Comparison of ENCODE assay signal across 9 cellular contexts in the genomic region with DNA sequence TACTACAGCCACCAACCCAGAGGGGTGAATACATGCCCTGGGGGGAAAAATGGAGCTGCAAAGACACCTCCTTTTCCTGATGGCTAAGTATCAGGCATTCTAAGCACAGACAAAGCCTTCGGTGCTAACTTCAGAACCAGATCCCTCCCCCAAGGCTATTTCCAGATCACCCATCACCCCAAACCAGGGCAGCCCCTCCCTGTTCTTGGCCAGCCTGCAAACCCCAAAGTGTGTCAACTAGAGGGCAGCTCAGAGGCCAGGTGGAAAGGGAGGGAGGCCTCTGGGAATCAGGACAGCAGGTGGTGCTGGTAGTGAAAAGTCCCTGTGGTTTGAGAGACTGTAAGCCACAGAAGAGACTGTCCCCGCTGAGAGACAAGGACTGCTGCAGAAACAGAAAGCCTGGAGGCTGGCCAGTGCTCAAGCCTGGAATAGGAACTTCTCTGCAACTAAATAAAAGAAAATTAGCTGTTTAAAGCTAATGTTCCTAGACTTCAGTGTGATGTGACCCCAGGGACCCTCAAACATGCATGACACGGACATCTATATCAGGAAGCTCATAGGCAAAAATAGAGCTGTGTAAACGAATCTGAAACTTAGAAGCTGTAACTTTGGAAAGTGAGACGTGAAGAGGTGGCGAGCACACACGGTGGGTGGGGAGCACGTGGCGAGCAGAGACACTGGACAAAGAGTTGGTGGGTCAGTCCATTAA. TPM values are rescaled to one million over a fixed set of nuclear protein-coding genes. Genes with fewer than 3 reads are reported as not detected.
A peak's percentile ranks its signal among the peaks of the same experiment; 100 is the strongest.
DNase-seq lines count a peak whose midpoint lies in the region; ATAC-seq and TF ChIP-seq lines count a peak whose summit lies in the region.
"Had no signal": no experiment of that assay in that cellular context is flagged by ENCODE, and none has a peak within 500 bp of the region (broad histone marks: within the 10 kb centered on the region; RNA-seq: fewer than 3 reads in every experiment).

No MANE protein-coding gene starts in this region.

- H2BK12ac ChIP-seq in H9 (ENCODE audit: insufficient read length, low read depth, low read length), result no peak overlapping the region

- H2AFZ ChIP-seq in H9 (ENCODE audit: low read length), result no peak overlapping the region

- H3K4me1 ChIP-seq in H9 (ENCODE audit: insufficient read depth, low read length) (no peaks in the 10 kb centered on the region; the same call in 1 of the 2 replicates), suprapubic skin (peaks cover 13% of the 10 kb centered on the region)

- DNase-seq in activated CD4-positive, CD25-positive, alpha-beta regulatory T cell treated with anti-CD3 and anti-CD28 coated beads, Interleukin-2, amount 50 U/mL, for 72 hours, result no peak
- DNase-seq in H9 (peak; percentile 91), LoVo (ENCODE audit: low spot score) (peak; percentile 8), left colon (peak; percentile 51 to 78), suprapubic skin (ENCODE audit: low spot score in 2 of 2) (no peak)
- DNase-seq in stimulated activated CD4-positive, alpha-beta T cell treated with anti-CD3 and anti-CD28 coated beads, Interleukin-15, amount 100 ng/mL, for 24 hours, result no peak
- DNase-seq: CD4-positive, CD25-positive, alpha-beta regulatory T cell had no signal

- no peak overlapping the region for H3K9ac ChIP-seq in H9 (ENCODE audit: extremely low read depth, insufficient read length, low read length)

- H2BK5ac ChIP-seq in H9 (ENCODE audit: insufficient read length, low read length), result no peak overlapping the region

- no peak overlapping the region for H3K23ac ChIP-seq in H9 (ENCODE audit: insufficient read length, low read depth, low read length)

- H3K4me3 ChIP-seq in suprapubic skin, result no peak overlapping the region

- no peak overlapping the region for H4K91ac ChIP-seq in H9 (ENCODE audit: insufficient read length, low read depth, low read length)

- no peaks in the 10 kb centered on the region for H3K23me2 ChIP-seq in H9 (ENCODE audit: insufficient read length, low read depth, low read length, poor library complexity, severe bottlenecking)

- no peak overlapping the region for H4K8ac ChIP-seq in H9 (replicated peaks; ENCODE audit: insufficient read length, low read depth, low read length)

- peak; percentile 21 to 30 for ATAC-seq in activated CD4-positive, CD25-positive, alpha-beta regulatory T cell treated with anti-CD3 and anti-CD28 coated beads, Interleukin-2, amount 50 U/mL, for 24 hours
- peak; percentile 57 for ATAC-seq in activated T-helper 17 cell treated with anti-CD3 and anti-CD28 coated beads, Interleukin-2, amount 50 U/mL, for 72 hours (replicated peaks)
- peak; percentile 93 for ATAC-seq in left colon

- H3K9me3 ChIP-seq in H9 (ENCODE audit: control insufficient read depth, low read depth, low read length) (no peaks in the 10 kb centered on the region), suprapubic skin (no peaks in the 10 kb centered on the region)

- no peak for TF ChIP-seq POLR2A in suprapubic skin (IDR thresholded peaks at IDR 0.05)

- peak overlapping the region in 1 of 2 experiments; percentile 5; a peak in 1 of 5 replicates for H3K4me3 Mint-ChIP-seq in H9
- no peak overlapping the region for H3K4me3 Mint-ChIP-seq in activated T-helper 17 cell treated with anti-CD3 and anti-CD28 coated beads, Interleukin-2, amount 50 U/mL, for 72 hours
- H3K4me3 Mint-ChIP-seq: CD4-positive, CD25-positive, alpha-beta regulatory T cell had no signal

- peak overlapping the region in 1 of 3 experiments; percentile 91; a peak in 1 of 7 replicates for H3K27ac Mint-ChIP-seq in H9
- peak overlapping the region; percentile 28 for H3K27ac Mint-ChIP-seq in activated T-helper 17 cell treated with anti-CD3 and anti-CD28 coated beads, Interleukin-2, amount 50 U/mL, for 72 hours
- H3K27ac Mint-ChIP-seq: CD4-positive, CD25-positive, alpha-beta regulatory T cell had no signal

- no peak overlapping the region for H3K56ac ChIP-seq in H9 (ENCODE audit: insufficient read length, low read depth, low read length)

- H3K27me3 ChIP-seq in H9 (ENCODE audit: insufficient read depth, low read length), result no peaks in the 10 kb centered on the region
- H3K27me3 ChIP-seq in suprapubic skin, result no peaks in the 10 kb centered on the region

- H3K79me2 ChIP-seq in H9 (ENCODE audit: insufficient read depth, low read length), result no peaks in the 10 kb centered on the region

- peaks cover 2% of the 10 kb centered on the region; the same call in 1 of the 2 replicates for H3K27me3 Mint-ChIP-seq in H9 (ENCODE audit: low read depth)
- no peaks in the 10 kb centered on the region for H3K27me3 Mint-ChIP-seq in activated T-helper 17 cell treated with anti-CD3 and anti-CD28 coated beads, Interleukin-2, amount 50 U/mL, for 72 hours
- H3K27me3 Mint-ChIP-seq: CD4-positive, CD25-positive, alpha-beta regulatory T cell had no signal

- no peak overlapping the region for H3K4me2 ChIP-seq in H9 (ENCODE audit: insufficient read depth, insufficient read length, low read length)

- intact Hi-C loops in left colon (cut with DNase I, micrococcal nuclease), result no loop called here

- no peak overlapping the region for H3K14ac ChIP-seq in H9 (ENCODE audit: insufficient read depth, low read length)

- H3K36me3 ChIP-seq in suprapubic skin, result peaks cover 27% of the 10 kb centered on the region

- no peak overlapping the region for H3K27ac ChIP-seq in H9 (ENCODE audit: insufficient read length, low read depth, low read length)
- no peak overlapping the region for H3K27ac ChIP-seq in suprapubic skin

- H2BK120ac ChIP-seq in H9 (ENCODE audit: low read depth, low read length, poor library complexity, severe bottlenecking), result no peak overlapping the region

- H2BK20ac ChIP-seq in H9 (ENCODE audit: low read depth, low read length, poor library complexity, severe bottlenecking), result no peak overlapping the region

- no peaks in the 10 kb centered on the region for H4K20me1 ChIP-seq in H9 (ENCODE audit: control insufficient read depth, insufficient read depth, insufficient read length)

- H2AK5ac ChIP-seq in H9 (ENCODE audit: insufficient read length, low read length), result no peak overlapping the region

- peaks cover 12 to 15% of the 10 kb centered on the region in 2 experiments for H3K4me1 Mint-ChIP-seq in H9
- H3K4me1 Mint-ChIP-seq in activated T-helper 17 cell treated with anti-CD3 and anti-CD28 coated beads, Interleukin-2, amount 50 U/mL, for 72 hours, result no peaks in the 10 kb centered on the region
- H3K4me1 Mint-ChIP-seq: CD4-positive, CD25-positive, alpha-beta regulatory T cell had no signal

- H3K79me1 ChIP-seq in H9 (ENCODE audit: insufficient read depth, low read depth, low read length, poor library complexity, severe bottlenecking), result no peaks in the 10 kb centered on the region

- no peak overlapping the region for H3K18ac ChIP-seq in H9 (ENCODE audit: insufficient read length, low read depth, low read length)

- no peak overlapping the region for H3T11ph ChIP-seq in H9 (ENCODE audit: low read length)

- no peak overlapping the region for H4K5ac ChIP-seq in H9 (ENCODE audit: insufficient read length, low read depth, low read length)

- WGBS in H9 (ENCODE audit: extremely low coverage, insufficient read length, low lambda C conversion rate), result no CpG with 5 or more reads among the region's 9 CpGs
- 59% methylated on average over 9 of the region's 9 CpGs for WGBS in suprapubic skin

- TF ChIP-seq EP300 in suprapubic skin (IDR thresholded peaks at IDR 0.05), result no peak

- no peak overlapping the region for H3K4ac ChIP-seq in H9 (ENCODE audit: low read depth, low read length)

- TF ChIP-seq CTCF in H9 (conservative IDR thresholded peaks at IDR 0.05) (peak; percentile 56; the same call in 2 of the 3 replicates), suprapubic skin (IDR thresholded peaks at IDR 0.05) (peak in 1 of 2 donors; percentile 13)

- H3K9me3 Mint-ChIP-seq in H9, result no peaks in the 10 kb centered on the region
- H3K9me3 Mint-ChIP-seq in activated T-helper 17 cell treated with anti-CD3 and anti-CD28 coated beads, Interleukin-2, amount 50 U/mL, for 72 hours, result no peaks in the 10 kb centered on the region
- H3K9me3 Mint-ChIP-seq: CD4-positive, CD25-positive, alpha-beta regulatory T cell had no signal

- H3K36me3 Mint-ChIP-seq in H9 (ENCODE audit: insufficient read depth in 1 of 3, low read depth in 3 of 3), result peaks cover 19 to 25% (median 24%) of the 10 kb centered on the region in 3 experiments
- peaks cover 24% of the 10 kb centered on the region for H3K36me3 Mint-ChIP-seq in activated T-helper 17 cell treated with anti-CD3 and anti-CD28 coated beads, Interleukin-2, amount 50 U/mL, for 72 hours (ENCODE audit: low read depth)

- H2BK15ac ChIP-seq in H9 (ENCODE audit: low read depth, low read length), result no peak overlapping the region

RNA-seq across cellular contexts. Expression of gene TUBG1, which starts 9.1 kb away (rescaled TPM):
- total RNA-seq in H9 (2021) (117 and 122 TPM in 2 replicates), left colon (10 to 100 TPM; 24.3 to 39.7 TPM), suprapubic skin (10 to 100 TPM; 28.6 to 55.3 (median 54.2) TPM)
- 10 to 100 TPM; 55.8 to 88.4 TPM for total RNA-seq in activated T-helper 17 cell treated with anti-CD3 and anti-CD28 coated beads, Interleukin-2, amount 50 U/mL, for 72 hours

RNA-seq across cellular contexts. Expression of gene RETREG3, which starts 9.4 kb away (rescaled TPM):
- total RNA-seq in H9 (2021) (47.3 and 51.1 TPM in 2 replicates), left colon (10 to 100 TPM; 49.0 to 71.6 TPM), suprapubic skin (10 to 100 TPM; 87.9 to 97.0 (median 91.1) TPM)
- 10 to 100 TPM; 38.5 to 50.7 TPM for total RNA-seq in activated T-helper 17 cell treated with anti-CD3 and anti-CD28 coated beads, Interleukin-2, amount 50 U/mL, for 72 hours

RNA-seq across cellular contexts. Expression of gene TUBG2, which starts 40.5 kb away (rescaled TPM):
- total RNA-seq in H9 (2021), result 20.4 and 22.0 TPM in 2 replicates
- 10 to 100 TPM in 1 of 2 donors, 1 to 10 TPM in 1; 7.5 to 15.7 TPM for total RNA-seq in activated T-helper 17 cell treated with anti-CD3 and anti-CD28 coated beads, Interleukin-2, amount 50 U/mL, for 72 hours
- total RNA-seq in left colon, result 1 to 10 TPM; 4.4 to 7.7 TPM
- total RNA-seq in suprapubic skin, result 10 to 100 TPM; 10.9 to 32.3 (median 12.7) TPM

RNA-seq across cellular contexts. Expression of gene PSMC3IP, which starts 41.1 kb away (rescaled TPM):
- total RNA-seq in H9 (2021) (36.0 and 37.4 TPM in 2 replicates), left colon (1 to 10 TPM; 1.6 to 2.2 TPM), suprapubic skin (1 to 10 TPM; 2.3 to 4.0 (median 3.6) TPM)
- total RNA-seq in activated T-helper 17 cell treated with anti-CD3 and anti-CD28 coated beads, Interleukin-2, amount 50 U/mL, for 72 hours, result 10 to 100 TPM; 25.9 to 34.2 TPM

RNA-seq across cellular contexts. Expression of gene MLX, which starts 51.7 kb away (rescaled TPM):
- total RNA-seq in H9 (2021) (42.1 and 45.3 TPM in 2 replicates), left colon (10 to 100 TPM; 95.1 to 98.8 TPM), suprapubic skin (10 to 100 TPM; 34.7 to 62.5 (median 44.3) TPM)
- total RNA-seq in activated T-helper 17 cell treated with anti-CD3 and anti-CD28 coated beads, Interleukin-2, amount 50 U/mL, for 72 hours, result 10 to 100 TPM; 46.2 to 57.8 TPM

Comparison
In these comparisons a context has a peak if more than half of its experiments do, and no peak if none do; other contexts are left out.
1. ATAC-seq: peak in every context shown above with its lines; median percentile 93 in left colon; 57 in activated T-helper 17 cell treated with anti-CD3 and anti-CD28 coated beads, Interleukin-2, amount 50 U/mL, for 72 hours; 26 in activated CD4-positive, CD25-positive, alpha-beta regulatory T cell treated with anti-CD3 and anti-CD28 coated beads, Interleukin-2, amount 50 U/mL, for 24 hours.
2. DNase-seq: peak in H9 (single experiment), LoVo (single experiment) and left colon (2 of 2); none in activated CD4-positive, CD25-positive, alpha-beta regulatory T cell treated with anti-CD3 and anti-CD28 coated beads, Interleukin-2, amount 50 U/mL, for 72 hours (single experiment), stimulated activated CD4-positive, alpha-beta T cell treated with anti-CD3 and anti-CD28 coated beads, Interleukin-15, amount 100 ng/mL, for 24 hours (single experiment) and suprapubic skin (0 of 2).